ENCODE assay signal across 8 cellular contexts in the genomic region with DNA sequence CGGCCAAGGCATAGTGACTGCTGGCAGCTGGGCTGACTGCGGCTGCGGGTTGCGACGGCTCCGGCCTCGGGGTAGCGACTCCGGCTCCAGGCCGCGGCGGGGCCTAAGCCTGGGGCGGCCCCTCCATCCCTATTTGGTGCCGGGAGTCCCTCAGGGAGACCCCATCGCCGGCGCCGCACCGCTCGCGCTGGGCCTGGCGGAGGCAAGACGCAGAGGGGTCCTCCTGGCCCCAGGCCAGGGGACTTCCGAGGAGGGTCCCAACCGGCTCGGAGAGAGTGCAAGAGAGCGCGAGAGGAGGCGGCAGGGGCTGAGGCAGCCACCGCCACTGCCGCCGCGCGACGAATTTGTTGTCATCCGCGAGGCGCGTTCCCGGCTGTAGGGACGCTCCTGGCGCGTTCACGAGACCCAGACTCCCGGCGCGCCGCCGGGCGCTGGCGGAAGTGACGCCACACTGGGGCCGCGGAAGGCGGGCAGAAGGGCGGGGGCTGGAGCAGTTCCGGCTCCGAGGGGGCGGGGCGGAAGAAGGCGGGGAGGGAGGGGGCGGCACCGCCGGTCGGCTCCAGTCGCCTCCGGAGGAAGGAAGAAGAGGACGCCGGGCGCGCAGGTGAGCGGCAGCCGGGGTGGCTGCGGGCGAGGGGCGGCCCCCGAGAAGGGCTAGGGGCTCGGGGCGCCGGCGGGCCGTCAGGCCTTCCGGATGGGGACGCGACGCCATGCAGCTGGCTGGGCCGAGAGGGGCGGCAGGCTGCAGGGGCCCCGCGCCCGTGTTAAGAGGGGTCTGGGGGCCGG. TPM values are rescaled to one million over a fixed set of nuclear protein-coding genes. Genes with fewer than 3 reads are reported as not detected.
A peak's percentile ranks its signal among the peaks of the same experiment; 100 is the strongest.
DNase-seq lines count a peak whose midpoint lies in the region; ATAC-seq and TF ChIP-seq lines count a peak whose summit lies in the region.

A gene with protein sequence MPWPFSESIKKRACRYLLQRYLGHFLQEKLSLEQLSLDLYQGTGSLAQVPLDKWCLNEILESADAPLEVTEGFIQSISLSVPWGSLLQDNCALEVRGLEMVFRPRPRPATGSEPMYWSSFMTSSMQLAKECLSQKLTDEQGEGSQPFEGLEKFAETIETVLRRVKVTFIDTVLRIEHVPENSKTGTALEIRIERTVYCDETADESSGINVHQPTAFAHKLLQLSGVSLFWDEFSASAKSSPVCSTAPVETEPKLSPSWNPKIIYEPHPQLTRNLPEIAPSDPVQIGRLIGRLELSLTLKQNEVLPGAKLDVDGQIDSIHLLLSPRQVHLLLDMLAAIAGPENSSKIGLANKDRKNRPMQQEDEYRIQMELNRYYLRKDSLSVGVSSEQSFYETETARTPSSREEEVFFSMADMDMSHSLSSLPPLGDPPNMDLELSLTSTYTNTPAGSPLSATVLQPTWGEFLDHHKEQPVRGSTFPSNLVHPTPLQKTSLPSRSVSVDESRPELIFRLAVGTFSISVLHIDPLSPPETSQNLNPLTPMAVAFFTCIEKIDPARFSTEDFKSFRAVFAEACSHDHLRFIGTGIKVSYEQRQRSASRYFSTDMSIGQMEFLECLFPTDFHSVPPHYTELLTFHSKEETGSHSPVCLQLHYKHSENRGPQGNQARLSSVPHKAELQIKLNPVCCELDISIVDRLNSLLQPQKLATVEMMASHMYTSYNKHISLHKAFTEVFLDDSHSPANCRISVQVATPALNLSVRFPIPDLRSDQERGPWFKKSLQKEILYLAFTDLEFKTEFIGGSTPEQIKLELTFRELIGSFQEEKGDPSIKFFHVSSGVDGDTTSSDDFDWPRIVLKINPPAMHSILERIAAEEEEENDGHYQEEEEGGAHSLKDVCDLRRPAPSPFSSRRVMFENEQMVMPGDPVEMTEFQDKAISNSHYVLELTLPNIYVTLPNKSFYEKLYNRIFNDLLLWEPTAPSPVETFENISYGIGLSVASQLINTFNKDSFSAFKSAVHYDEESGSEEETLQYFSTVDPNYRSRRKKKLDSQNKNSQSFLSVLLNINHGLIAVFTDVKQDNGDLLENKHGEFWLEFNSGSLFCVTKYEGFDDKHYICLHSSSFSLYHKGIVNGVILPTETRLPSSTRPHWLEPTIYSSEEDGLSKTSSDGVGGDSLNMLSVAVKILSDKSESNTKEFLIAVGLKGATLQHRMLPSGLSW (N-terminal part only) (minus strand): TSS at position 377 of the 786 bp plus-strand sequence. CDS start 365 bp downstream, at position 12.
A gene with protein sequence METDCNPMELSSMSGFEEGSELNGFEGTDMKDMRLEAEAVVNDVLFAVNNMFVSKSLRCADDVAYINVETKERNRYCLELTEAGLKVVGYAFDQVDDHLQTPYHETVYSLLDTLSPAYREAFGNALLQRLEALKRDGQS (plus strand): TSS at position 562 of the 786 bp plus-strand sequence. CDS start 18,722 bp downstream, outside the sequence.

- no peaks in the 10 kb centered on the region for H3K27me3 ChIP-seq in kidney epithelial cell (ENCODE audit: control insufficient read depth, insufficient read depth, low read length)

- TF ChIP-seq CTCF in AG10803 (conservative IDR thresholded peaks at IDR 0.05; ENCODE audit: low read length) (no peak), kidney epithelial cell (IDR thresholded peaks at IDR 0.05; ENCODE audit: insufficient read depth, low read length, poor library complexity, severe bottlenecking) (no peak)

- peak within 1 kb of the TSS; percentile 94 for H3K4me3 ChIP-seq in AG10803 (ENCODE audit: low read length)
- peak within 1 kb of the TSS; percentile 97 for H3K4me3 ChIP-seq in kidney epithelial cell (ENCODE audit: low read depth, low read length)

- ATAC-seq in GM19043 (IDR thresholded peaks at IDR 0.05; ENCODE audit: low read depth, unreplicated experiment) (peak; percentile 65), HG03354 (IDR thresholded peaks at IDR 0.05; ENCODE audit: poor library complexity, severe bottlenecking, unreplicated experiment) (peak; percentile 78)

- H3K36me3 ChIP-seq in kidney epithelial cell (ENCODE audit: control insufficient read depth, insufficient read depth, low read length), result no peaks in the 10 kb centered on the region

- DNase-seq in AG10803 (ENCODE audit: low read depth) (peak; percentile 85), NCI-H510A (lab: John Stamatoyannopoulos, UW) (peak; percentile 89), cerebellum (ENCODE audit: low spot score) (peak; percentile 97), kidney epithelial cell (ENCODE audit: low read depth) (peak; percentile 38)
- DNase-seq in activated CD4-positive, alpha-beta T cell treated with anti-CD3 and anti-CD28 coated beads for 1 hour, result peak; percentile 97
- DNase-seq in stimulated activated CD4-positive, alpha-beta T cell treated with anti-CD3 and anti-CD28 coated beads, Interleukin-15, amount 100 ng/mL, for 24 hours, result peak; percentile 97

RNA-seq across cellular contexts. Expression of the first gene that starts in this region (rescaled TPM):
- total RNA-seq in cerebellum (49.8 TPM), kidney epithelial cell (12.0 and 13.1 TPM in 2 replicates)

RNA-seq across cellular contexts. Expression of the second gene that starts in this region (rescaled TPM):
- total RNA-seq in cerebellum, result 24.3 TPM
- 42.8 and 45.9 TPM in 2 replicates for total RNA-seq in kidney epithelial cell

Comparison
In these comparisons a context has a peak if more than half of its experiments do, and no peak if none do; other contexts are left out.
1. Peak in every context shown above with its lines: DNase-seq, ATAC-seq and H3K4me3 ChIP-seq.
2. DNase-seq: peak in every context shown above with its lines; median percentile 97 in activated CD4-positive, alpha-beta T cell treated with anti-CD3 and anti-CD28 coated beads for 1 hour; 97 in cerebellum; 97 in stimulated activated CD4-positive, alpha-beta T cell treated with anti-CD3 and anti-CD28 coated beads, Interleukin-15, amount 100 ng/mL, for 24 hours; 89 in NCI-H510A; 85 in AG10803; 38 in kidney epithelial cell.